1 cellular context compared by ENCODE assay signal in the genomic region with DNA sequence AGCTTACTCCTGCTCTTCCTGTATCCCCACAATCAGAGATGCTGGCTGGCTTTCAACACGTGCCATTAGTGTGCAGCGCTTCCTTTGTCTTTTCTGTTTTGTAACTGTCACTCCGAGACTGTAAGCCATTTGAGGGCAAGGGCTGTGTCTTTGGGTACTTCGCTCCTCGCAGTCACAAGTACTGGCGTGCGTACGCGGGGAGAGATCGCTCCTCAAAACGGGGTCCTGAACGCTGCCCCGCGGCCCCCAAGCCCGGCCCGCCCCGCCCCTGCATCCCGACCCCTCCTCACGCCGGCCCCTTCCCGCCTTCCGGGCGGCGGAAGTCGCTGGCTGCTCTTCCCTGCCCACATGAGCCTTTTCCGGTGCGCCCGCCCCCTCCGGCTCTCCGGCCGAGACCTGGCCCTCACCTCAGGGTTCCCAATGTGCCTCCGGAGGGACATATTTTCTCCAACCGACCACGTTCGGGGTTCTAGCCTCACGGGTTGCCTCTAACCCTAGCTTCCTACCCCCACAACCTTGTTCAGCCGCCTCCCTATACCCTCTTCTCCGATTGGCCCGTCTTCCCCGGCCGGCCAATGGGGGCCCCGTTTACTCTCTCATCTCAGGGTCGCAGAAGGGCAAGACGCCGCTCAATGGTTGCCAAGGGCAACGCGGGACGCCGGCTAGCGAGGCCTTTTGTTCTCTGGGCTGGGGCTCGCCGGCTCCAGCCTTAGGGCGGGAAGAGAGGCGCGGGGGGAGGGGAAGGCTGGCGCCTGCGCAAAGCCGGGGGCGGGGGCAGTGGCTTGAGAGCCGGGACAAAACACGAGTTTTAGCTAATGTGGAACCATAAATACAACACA.
TF ChIP-seq lines count a peak whose summit lies in the region.

A gene with protein sequence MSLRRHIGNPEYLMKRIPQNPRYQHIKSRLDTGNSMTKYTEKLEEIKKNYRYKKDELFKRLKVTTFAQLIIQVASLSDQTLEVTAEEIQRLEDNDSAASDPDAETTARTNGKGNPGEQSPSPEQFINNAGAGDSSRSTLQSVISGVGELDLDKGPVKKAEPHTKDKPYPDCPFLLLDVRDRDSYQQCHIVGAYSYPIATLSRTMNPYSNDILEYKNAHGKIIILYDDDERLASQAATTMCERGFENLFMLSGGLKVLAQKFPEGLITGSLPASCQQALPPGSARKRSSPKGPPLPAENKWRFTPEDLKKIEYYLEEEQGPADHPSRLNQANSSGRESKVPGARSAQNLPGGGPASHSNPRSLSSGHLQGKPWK (minus strand): TSS at position 490 of the 839 bp plus-strand sequence. CDS start 50 bp downstream, at position 440.

TF ChIP-seq in HEK293, 187 proteins besides CTCF, POLR2A, EP300 and RAD21 (continued from another document and continues in another):
- TF ChIP-seq, protein P1, sequence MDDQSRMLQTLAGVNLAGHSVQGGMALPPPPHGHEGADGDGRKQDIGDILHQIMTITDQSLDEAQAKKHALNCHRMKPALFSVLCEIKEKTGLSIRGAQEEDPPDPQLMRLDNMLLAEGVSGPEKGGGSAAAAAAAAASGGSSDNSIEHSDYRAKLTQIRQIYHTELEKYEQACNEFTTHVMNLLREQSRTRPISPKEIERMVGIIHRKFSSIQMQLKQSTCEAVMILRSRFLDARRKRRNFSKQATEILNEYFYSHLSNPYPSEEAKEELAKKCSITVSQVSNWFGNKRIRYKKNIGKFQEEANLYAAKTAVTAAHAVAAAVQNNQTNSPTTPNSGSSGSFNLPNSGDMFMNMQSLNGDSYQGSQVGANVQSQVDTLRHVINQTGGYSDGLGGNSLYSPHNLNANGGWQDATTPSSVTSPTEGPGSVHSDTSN (CRISPR knock-in tag; IDR thresholded peaks at IDR 0.05): no peak
- TF ChIP-seq ZFP37 (tag by site-specific recombination; IDR thresholded peaks at IDR 0.05): 0 out of 2 replicates have a peak, but pooled peaks have one; percentile 21
- TF ChIP-seq, protein P2, sequence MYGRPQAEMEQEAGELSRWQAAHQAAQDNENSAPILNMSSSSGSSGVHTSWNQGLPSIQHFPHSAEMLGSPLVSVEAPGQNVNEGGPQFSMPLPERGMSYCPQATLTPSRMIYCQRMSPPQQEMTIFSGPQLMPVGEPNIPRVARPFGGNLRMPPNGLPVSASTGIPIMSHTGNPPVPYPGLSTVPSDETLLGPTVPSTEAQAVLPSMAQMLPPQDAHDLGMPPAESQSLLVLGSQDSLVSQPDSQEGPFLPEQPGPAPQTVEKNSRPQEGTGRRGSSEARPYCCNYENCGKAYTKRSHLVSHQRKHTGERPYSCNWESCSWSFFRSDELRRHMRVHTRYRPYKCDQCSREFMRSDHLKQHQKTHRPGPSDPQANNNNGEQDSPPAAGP (tag by site-specific recombination; IDR thresholded peaks at IDR 0.05): peak; percentile 40; the same call in 1 of the 2 replicates
- TF ChIP-seq, protein P3, sequence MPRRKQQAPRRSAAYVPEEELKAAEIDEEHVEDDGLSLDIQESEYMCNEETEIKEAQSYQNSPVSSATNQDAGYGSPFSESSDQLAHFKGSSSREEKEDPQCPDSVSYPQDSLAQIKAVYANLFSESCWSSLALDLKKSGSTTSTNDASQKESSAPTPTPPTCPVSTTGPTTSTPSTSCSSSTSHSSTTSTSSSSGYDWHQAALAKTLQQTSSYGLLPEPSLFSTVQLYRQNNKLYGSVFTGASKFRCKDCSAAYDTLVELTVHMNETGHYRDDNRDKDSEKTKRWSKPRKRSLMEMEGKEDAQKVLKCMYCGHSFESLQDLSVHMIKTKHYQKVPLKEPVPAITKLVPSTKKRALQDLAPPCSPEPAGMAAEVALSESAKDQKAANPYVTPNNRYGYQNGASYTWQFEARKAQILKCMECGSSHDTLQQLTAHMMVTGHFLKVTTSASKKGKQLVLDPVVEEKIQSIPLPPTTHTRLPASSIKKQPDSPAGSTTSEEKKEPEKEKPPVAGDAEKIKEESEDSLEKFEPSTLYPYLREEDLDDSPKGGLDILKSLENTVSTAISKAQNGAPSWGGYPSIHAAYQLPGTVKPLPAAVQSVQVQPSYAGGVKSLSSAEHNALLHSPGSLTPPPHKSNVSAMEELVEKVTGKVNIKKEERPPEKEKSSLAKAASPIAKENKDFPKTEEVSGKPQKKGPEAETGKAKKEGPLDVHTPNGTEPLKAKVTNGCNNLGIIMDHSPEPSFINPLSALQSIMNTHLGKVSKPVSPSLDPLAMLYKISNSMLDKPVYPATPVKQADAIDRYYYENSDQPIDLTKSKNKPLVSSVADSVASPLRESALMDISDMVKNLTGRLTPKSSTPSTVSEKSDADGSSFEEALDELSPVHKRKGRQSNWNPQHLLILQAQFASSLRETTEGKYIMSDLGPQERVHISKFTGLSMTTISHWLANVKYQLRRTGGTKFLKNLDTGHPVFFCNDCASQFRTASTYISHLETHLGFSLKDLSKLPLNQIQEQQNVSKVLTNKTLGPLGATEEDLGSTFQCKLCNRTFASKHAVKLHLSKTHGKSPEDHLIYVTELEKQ (tag by site-specific recombination; IDR thresholded peaks at IDR 0.05; ENCODE audit: borderline replicate concordance): no peak
- peak; percentile 57; the same call in 1 of the 2 replicates for TF ChIP-seq ZBTB48 (tag by site-specific recombination; IDR thresholded peaks at IDR 0.05)
- TF ChIP-seq ZNF561 (tag by site-specific recombination; IDR thresholded peaks at IDR 0.05; ENCODE audit: borderline replicate concordance): peak; percentile 96
- peak; percentile 97 for TF ChIP-seq ZNF121 (tag by site-specific recombination; IDR thresholded peaks at IDR 0.05)
- 0 out of 2 replicates have a peak, but pooled peaks have one; percentile 24 for TF ChIP-seq ZNF324 (tag by site-specific recombination; IDR thresholded peaks at IDR 0.05)
- TF ChIP-seq, protein P4, sequence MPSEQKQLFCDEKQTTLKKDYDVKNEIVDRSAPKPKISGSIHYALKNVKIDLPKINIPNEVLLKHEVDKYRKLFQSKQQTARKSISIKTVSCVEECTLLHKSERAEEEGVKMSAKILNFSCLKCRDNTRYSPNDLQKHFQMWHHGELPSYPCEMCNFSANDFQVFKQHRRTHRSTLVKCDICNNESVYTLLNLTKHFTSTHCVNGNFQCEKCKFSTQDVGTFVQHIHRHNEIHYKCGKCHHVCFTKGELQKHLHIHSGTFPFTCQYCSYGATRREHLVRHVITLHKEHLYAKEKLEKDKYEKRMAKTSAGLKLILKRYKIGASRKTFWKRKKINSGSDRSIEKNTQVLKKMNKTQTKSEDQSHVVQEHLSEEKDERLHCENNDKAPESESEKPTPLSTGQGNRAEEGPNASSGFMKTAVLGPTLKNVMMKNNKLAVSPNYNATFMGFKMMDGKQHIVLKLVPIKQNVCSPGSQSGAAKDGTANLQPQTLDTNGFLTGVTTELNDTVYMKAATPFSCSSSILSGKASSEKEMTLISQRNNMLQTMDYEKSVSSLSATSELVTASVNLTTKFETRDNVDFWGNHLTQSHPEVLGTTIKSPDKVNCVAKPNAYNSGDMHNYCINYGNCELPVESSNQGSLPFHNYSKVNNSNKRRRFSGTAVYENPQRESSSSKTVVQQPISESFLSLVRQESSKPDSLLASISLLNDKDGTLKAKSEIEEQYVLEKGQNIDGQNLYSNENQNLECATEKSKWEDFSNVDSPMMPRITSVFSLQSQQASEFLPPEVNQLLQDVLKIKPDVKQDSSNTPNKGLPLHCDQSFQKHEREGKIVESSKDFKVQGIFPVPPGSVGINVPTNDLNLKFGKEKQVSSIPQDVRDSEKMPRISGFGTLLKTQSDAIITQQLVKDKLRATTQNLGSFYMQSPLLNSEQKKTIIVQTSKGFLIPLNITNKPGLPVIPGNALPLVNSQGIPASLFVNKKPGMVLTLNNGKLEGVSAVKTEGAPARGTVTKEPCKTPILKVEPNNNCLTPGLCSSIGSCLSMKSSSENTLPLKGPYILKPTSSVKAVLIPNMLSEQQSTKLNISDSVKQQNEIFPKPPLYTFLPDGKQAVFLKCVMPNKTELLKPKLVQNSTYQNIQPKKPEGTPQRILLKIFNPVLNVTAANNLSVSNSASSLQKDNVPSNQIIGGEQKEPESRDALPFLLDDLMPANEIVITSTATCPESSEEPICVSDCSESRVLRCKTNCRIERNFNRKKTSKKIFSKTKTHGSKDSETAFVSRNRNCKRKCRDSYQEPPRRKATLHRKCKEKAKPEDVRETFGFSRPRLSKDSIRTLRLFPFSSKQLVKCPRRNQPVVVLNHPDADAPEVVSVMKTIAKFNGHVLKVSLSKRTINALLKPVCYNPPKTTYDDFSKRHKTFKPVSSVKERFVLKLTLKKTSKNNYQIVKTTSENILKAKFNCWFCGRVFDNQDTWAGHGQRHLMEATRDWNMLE (tag by site-specific recombination; conservative IDR thresholded peaks at IDR 0.05; ENCODE audit: low read depth): peak; percentile 88
- TF ChIP-seq ZFHX2 (tag by site-specific recombination; conservative IDR thresholded peaks at IDR 0.05): peak; percentile 65
- no peak for TF ChIP-seq ZFP41 (tag by site-specific recombination; IDR thresholded peaks at IDR 0.05; ENCODE audit: borderline replicate concordance)
- peak; percentile 68; the same call in 1 of the 2 replicates for TF ChIP-seq MYNN (tag by site-specific recombination; IDR thresholded peaks at IDR 0.05; ENCODE audit: borderline replicate concordance)
- TF ChIP-seq ZNF394 (tag by site-specific recombination; IDR thresholded peaks at IDR 0.05; ENCODE audit: borderline replicate concordance): peak; percentile 40; the same call in 1 of the 2 replicates
- TF ChIP-seq SP2 (tag by site-specific recombination; IDR thresholded peaks at IDR 0.05): peak; percentile 89
- peak; percentile 61; the same call in 1 of the 2 replicates for TF ChIP-seq ZNF76 (tag by site-specific recombination; IDR thresholded peaks at IDR 0.05; ENCODE audit: borderline replicate concordance, low read depth)
- TF ChIP-seq ZXDB (tag by site-specific recombination; IDR thresholded peaks at IDR 0.05): peak; percentile 90
- TF ChIP-seq SCRT2 (tag by site-specific recombination; IDR thresholded peaks at IDR 0.05): peak; percentile 47; the same call in 1 of the 2 replicates
- peak; percentile 54; the same call in 1 of the 2 replicates for TF ChIP-seq KLF8 (tag by site-specific recombination; IDR thresholded peaks at IDR 0.05)
- TF ChIP-seq MZF1 (tag by site-specific recombination; IDR thresholded peaks at IDR 0.05; ENCODE audit: borderline replicate concordance): no peak
- peak; percentile 41; the same call in 1 of the 2 replicates for TF ChIP-seq ZNF629 (tag by site-specific recombination; IDR thresholded peaks at IDR 0.05)
- TF ChIP-seq, protein P5, sequence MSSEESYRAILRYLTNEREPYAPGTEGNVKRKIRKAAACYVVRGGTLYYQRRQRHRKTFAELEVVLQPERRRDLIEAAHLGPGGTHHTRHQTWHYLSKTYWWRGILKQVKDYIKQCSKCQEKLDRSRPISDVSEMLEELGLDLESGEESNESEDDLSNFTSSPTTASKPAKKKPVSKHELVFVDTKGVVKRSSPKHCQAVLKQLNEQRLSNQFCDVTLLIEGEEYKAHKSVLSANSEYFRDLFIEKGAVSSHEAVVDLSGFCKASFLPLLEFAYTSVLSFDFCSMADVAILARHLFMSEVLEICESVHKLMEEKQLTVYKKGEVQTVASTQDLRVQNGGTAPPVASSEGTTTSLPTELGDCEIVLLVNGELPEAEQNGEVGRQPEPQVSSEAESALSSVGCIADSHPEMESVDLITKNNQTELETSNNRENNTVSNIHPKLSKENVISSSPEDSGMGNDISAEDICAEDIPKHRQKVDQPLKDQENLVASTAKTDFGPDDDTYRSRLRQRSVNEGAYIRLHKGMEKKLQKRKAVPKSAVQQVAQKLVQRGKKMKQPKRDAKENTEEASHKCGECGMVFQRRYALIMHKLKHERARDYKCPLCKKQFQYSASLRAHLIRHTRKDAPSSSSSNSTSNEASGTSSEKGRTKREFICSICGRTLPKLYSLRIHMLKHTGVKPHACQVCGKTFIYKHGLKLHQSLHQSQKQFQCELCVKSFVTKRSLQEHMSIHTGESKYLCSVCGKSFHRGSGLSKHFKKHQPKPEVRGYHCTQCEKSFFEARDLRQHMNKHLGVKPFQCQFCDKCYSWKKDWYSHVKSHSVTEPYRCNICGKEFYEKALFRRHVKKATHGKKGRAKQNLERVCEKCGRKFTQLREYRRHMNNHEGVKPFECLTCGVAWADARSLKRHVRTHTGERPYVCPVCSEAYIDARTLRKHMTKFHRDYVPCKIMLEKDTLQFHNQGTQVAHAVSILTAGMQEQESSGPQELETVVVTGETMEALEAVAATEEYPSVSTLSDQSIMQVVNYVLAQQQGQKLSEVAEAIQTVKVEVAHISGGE (tag by site-specific recombination; conservative IDR thresholded peaks at IDR 0.05; ENCODE audit: low read depth): peak; percentile 90
- no peak for TF ChIP-seq OSR2 (tag by site-specific recombination; IDR thresholded peaks at IDR 0.05)
- TF ChIP-seq MEIS1 (CRISPR knock-in tag; IDR thresholded peaks at IDR 0.05; ENCODE audit: borderline replicate concordance): no peak
- TF ChIP-seq EGR2 (tag by site-specific recombination; IDR thresholded peaks at IDR 0.05; ENCODE audit: low read depth): peak; percentile 40; the same call in 1 of the 2 replicates
- no peak for TF ChIP-seq ZNF701 (tag by site-specific recombination; IDR thresholded peaks at IDR 0.05)
- TF ChIP-seq, protein P6, sequence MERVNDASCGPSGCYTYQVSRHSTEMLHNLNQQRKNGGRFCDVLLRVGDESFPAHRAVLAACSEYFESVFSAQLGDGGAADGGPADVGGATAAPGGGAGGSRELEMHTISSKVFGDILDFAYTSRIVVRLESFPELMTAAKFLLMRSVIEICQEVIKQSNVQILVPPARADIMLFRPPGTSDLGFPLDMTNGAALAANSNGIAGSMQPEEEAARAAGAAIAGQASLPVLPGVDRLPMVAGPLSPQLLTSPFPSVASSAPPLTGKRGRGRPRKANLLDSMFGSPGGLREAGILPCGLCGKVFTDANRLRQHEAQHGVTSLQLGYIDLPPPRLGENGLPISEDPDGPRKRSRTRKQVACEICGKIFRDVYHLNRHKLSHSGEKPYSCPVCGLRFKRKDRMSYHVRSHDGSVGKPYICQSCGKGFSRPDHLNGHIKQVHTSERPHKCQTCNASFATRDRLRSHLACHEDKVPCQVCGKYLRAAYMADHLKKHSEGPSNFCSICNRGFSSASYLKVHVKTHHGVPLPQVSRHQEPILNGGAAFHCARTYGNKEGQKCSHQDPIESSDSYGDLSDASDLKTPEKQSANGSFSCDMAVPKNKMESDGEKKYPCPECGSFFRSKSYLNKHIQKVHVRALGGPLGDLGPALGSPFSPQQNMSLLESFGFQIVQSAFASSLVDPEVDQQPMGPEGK (tag by site-specific recombination; IDR thresholded peaks at IDR 0.05): peak; percentile 87
- TF ChIP-seq ZNF335 (tag by site-specific recombination; conservative IDR thresholded peaks at IDR 0.05): peak; percentile 79
- TF ChIP-seq KLF16 (tag by site-specific recombination; IDR thresholded peaks at IDR 0.05): peak; percentile 45; the same call in 1 of the 2 replicates
- peak; percentile 70 for TF ChIP-seq ZBTB20 (tag by site-specific recombination; IDR thresholded peaks at IDR 0.05)
- TF ChIP-seq, protein P7, sequence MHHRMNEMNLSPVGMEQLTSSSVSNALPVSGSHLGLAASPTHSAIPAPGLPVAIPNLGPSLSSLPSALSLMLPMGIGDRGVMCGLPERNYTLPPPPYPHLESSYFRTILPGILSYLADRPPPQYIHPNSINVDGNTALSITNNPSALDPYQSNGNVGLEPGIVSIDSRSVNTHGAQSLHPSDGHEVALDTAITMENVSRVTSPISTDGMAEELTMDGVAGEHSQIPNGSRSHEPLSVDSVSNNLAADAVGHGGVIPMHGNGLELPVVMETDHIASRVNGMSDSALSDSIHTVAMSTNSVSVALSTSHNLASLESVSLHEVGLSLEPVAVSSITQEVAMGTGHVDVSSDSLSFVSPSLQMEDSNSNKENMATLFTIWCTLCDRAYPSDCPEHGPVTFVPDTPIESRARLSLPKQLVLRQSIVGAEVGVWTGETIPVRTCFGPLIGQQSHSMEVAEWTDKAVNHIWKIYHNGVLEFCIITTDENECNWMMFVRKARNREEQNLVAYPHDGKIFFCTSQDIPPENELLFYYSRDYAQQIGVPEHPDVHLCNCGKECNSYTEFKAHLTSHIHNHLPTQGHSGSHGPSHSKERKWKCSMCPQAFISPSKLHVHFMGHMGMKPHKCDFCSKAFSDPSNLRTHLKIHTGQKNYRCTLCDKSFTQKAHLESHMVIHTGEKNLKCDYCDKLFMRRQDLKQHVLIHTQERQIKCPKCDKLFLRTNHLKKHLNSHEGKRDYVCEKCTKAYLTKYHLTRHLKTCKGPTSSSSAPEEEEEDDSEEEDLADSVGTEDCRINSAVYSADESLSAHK (tag by site-specific recombination; IDR thresholded peaks at IDR 0.05): no peak
